ENCODE assay signal across 1 cellular context in the genomic region with DNA sequence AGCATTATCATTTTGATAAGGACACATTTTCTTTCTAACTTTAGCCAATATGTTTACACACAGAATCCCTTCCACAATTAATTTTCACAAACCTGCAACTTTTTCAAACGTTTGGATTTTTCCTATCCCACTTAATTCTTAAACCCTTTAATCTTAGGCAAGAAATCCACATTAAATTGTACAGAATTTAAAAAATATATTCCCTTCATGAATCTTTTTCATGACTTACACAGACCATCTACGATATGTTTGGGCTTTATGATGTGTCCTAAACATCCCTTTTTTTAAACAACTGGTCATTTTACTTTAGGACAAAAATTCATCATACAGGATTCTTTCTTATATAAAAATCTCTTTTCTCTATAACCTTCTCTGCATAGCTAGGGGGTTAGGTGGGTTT.
TF ChIP-seq lines count a peak whose summit lies in the region.

No MANE protein-coding gene starts in this region.

TF ChIP-seq in SK-N-SH, 30 proteins besides CTCF, POLR2A, EP300 and RAD21 (continued from another document):
- TF ChIP-seq, protein P1, sequence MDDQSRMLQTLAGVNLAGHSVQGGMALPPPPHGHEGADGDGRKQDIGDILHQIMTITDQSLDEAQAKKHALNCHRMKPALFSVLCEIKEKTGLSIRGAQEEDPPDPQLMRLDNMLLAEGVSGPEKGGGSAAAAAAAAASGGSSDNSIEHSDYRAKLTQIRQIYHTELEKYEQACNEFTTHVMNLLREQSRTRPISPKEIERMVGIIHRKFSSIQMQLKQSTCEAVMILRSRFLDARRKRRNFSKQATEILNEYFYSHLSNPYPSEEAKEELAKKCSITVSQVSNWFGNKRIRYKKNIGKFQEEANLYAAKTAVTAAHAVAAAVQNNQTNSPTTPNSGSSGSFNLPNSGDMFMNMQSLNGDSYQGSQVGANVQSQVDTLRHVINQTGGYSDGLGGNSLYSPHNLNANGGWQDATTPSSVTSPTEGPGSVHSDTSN (IDR thresholded peaks at IDR 0.05), result no peak
- TF ChIP-seq, protein P2, sequence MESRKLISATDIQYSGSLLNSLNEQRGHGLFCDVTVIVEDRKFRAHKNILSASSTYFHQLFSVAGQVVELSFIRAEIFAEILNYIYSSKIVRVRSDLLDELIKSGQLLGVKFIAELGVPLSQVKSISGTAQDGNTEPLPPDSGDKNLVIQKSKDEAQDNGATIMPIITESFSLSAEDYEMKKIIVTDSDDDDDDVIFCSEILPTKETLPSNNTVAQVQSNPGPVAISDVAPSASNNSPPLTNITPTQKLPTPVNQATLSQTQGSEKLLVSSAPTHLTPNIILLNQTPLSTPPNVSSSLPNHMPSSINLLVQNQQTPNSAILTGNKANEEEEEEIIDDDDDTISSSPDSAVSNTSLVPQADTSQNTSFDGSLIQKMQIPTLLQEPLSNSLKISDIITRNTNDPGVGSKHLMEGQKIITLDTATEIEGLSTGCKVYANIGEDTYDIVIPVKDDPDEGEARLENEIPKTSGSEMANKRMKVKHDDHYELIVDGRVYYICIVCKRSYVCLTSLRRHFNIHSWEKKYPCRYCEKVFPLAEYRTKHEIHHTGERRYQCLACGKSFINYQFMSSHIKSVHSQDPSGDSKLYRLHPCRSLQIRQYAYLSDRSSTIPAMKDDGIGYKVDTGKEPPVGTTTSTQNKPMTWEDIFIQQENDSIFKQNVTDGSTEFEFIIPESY (IDR thresholded peaks at IDR 0.05; ENCODE audit: borderline replicate concordance, low read depth), result no peak
- TF ChIP-seq JUND (IDR thresholded peaks at IDR 0.05), result no peak
- no peak for TF ChIP-seq TEAD4 (IDR thresholded peaks at IDR 0.05; ENCODE audit: borderline replicate concordance, insufficient read depth)
TF ChIP-seq in SK-N-SH: peak in this region for 0.
